ENCODE assay signal across 9 cellular contexts in genomic region chr10:88401671-88402347, GRCh38.
DNase-seq lines count a peak whose midpoint lies in the region; ATAC-seq, FAIRE-seq and TF ChIP-seq lines count a peak whose summit lies in the region.
"Had no signal": no experiment of that assay in that cellular context is flagged by ENCODE, and none has a peak within 500 bp of the region (broad histone marks: within the 10 kb centered on the region; RNA-seq: fewer than 3 reads in every experiment).

No MANE protein-coding gene starts in this region.

- H3K18ac ChIP-seq in IMR-90 (ENCODE audit: low read depth, low read length) = no peak overlapping the region

- H3K27ac ChIP-seq in IMR-90 (ENCODE audit: insufficient read depth, low read length) (no peak overlapping the region), VCaP (no peak overlapping the region)

- H2AFZ ChIP-seq in IMR-90 (replicated peaks; ENCODE audit: low read length, poor library complexity) = no peak overlapping the region

- TF ChIP-seq POLR2A in IMR-90 (IDR thresholded peaks at IDR 0.05; ENCODE audit: low read depth, low read length) = no peak

- H3K9ac ChIP-seq in IMR-90 (ENCODE audit: low read depth, low read length) = no peak overlapping the region

- FAIRE-seq in HTR-8/SVneo (lab: Jason Lieb, UNC) = no peak

- H2BK120ac ChIP-seq in IMR-90 (ENCODE audit: low read depth, low read length) = no peak overlapping the region

- no peak overlapping the region for H3K4me2 ChIP-seq in IMR-90 (ENCODE audit: low read depth, low read length)

- TF ChIP-seq CTCF in BJ (IDR thresholded peaks at IDR 0.05; ENCODE audit: insufficient read depth, low read depth, low read length) (peak; percentile 50; the same call in 1 of the 2 replicates), IMR-90 (conservative IDR thresholded peaks at IDR 0.05; ENCODE audit: low read depth, low read length) (peak; percentile 45), VCaP (conservative IDR thresholded peaks at IDR 0.05) (peak; percentile 68)

- no peak overlapping the region for H3K23ac ChIP-seq in IMR-90 (ENCODE audit: low read depth, low read length)

- H3K4me3 ChIP-seq in BJ (ENCODE audit: low read depth, low read length) (no peak overlapping the region), IMR-90 (ENCODE audit: insufficient read depth, low read depth, low read length) (no peak overlapping the region)

- in situ Hi-C loops in IMR-90 (cut with MboI; ENCODE audit: low sequenced_read_pairs) = no loop called here

- H3K36me3 ChIP-seq in BJ (ENCODE audit: control insufficient read depth, insufficient read depth, low read length) (no peaks in the 10 kb centered on the region), IMR-90 (ENCODE audit: control insufficient read depth, insufficient read depth, low read length) (no peaks in the 10 kb centered on the region)

- TF ChIP-seq RAD21 in IMR-90 (IDR thresholded peaks at IDR 0.05; ENCODE audit: low read length) = peak; percentile 35

- H2AK5ac ChIP-seq in IMR-90 (ENCODE audit: low read depth, low read length) = no peak overlapping the region

- H3K14ac ChIP-seq in IMR-90 (replicated peaks; ENCODE audit: low read depth, low read length) = no peak overlapping the region

- H4K8ac ChIP-seq in IMR-90 (ENCODE audit: low read depth in 2 of 2, low read length in 2 of 2) = no peak overlapping the region

- no peak overlapping the region for H2BK15ac ChIP-seq in IMR-90 (ENCODE audit: low read depth, low read length)

- H3K79me1 ChIP-seq in IMR-90 (ENCODE audit: low read depth in 1 of 2, low read length in 2 of 2) = no peaks in the 10 kb centered on the region

- POLR2A ChIA-PET in BJ (lab: Charles Lee) = no interaction called here
- POLR2A ChIA-PET in IMR-90 (lab: Charles Lee; ENCODE audit: unreplicated experiment) = no interaction called here

- intact Hi-C loops in IMR-90 (cut with micrococcal nuclease) = loop anchor here (5.0 kb wide), 1 partner anchor 150 kb away; no protein-coding TSS in a partner anchor

- no CpG with 5 or more reads among the region's 2 CpGs for WGBS in IMR-90 (ENCODE audit: extremely low coverage in 2 of 2, insufficient read length in 1 of 2), 2 experiments

- peak; percentile 77 for ATAC-seq in IMR-90 (ENCODE audit: low read depth)
- no peak for ATAC-seq in GM21717 (IDR thresholded peaks at IDR 0.05; ENCODE audit: unreplicated experiment)

- DNase-seq in BJ (ENCODE audit: low read depth) (no peak), IMR-90 (peak; percentile 35), kidney tubule cell (ENCODE audit: low spot score) (peak; percentile 17), RPMI8226 (no peak), HTR-8/SVneo (ENCODE audit: insufficient read length, low spot score) (no peak), activated T-cell treated with anti-CD3 and anti-CD28 coated beads for 4 hours (no peak)
- DNase-seq: effector CD8-positive, alpha-beta T cell had no signal

- dilution Hi-C loops in IMR-90 (cut with HindIII; ENCODE audit: low sequenced_read_pairs, unreplicated experiment) = no loop called here

- H3K4me1 ChIP-seq in IMR-90 (ENCODE audit: control insufficient read depth, insufficient read depth, low read length) = no peaks in the 10 kb centered on the region

- no TSS peak for BruUV-seq in IMR-90 (replicated peaks; lab: Mats Ljungman, UMichigan)

- H3K9me1 ChIP-seq in IMR-90 (ENCODE audit: insufficient read depth, low read length) = no peaks in the 10 kb centered on the region

- no peak overlapping the region for H3K4ac ChIP-seq in IMR-90 (ENCODE audit: low read depth, low read length)

- no peak overlapping the region for H4K91ac ChIP-seq in IMR-90 (ENCODE audit: insufficient read depth, low read depth, low read length)

- no peaks in the 10 kb centered on the region for H3K27me3 ChIP-seq in BJ (ENCODE audit: control insufficient read depth, insufficient read depth, low read length)
- H3K27me3 ChIP-seq in IMR-90 (ENCODE audit: control insufficient read depth, insufficient read depth, low read length) = no peaks in the 10 kb centered on the region

- H2BK5ac ChIP-seq in IMR-90 (ENCODE audit: low read depth, low read length, poor library complexity, severe bottlenecking) = no peak overlapping the region

- no peak overlapping the region for H3K56ac ChIP-seq in IMR-90 (ENCODE audit: extremely low read depth, insufficient read depth, low read length)

- no peak overlapping the region for H4K5ac ChIP-seq in IMR-90 (ENCODE audit: low read depth, low read length)

- no peaks in the 10 kb centered on the region for H3K9me3 ChIP-seq in IMR-90 (ENCODE audit: control insufficient read depth, insufficient read depth, low read length)

- H2AK9ac ChIP-seq in IMR-90 (replicated peaks; ENCODE audit: low read depth, low read length, poor library complexity) = no peak overlapping the region

- H2BK20ac ChIP-seq in IMR-90 (ENCODE audit: low read depth, low read length) = no peak overlapping the region

- no peaks in the 10 kb centered on the region for H4K20me1 ChIP-seq in IMR-90 (ENCODE audit: insufficient read depth, low read length)

- CTCF ChIA-PET in BJ (lab: Yijun Ruan, JAX) = interaction anchor here (0.7 to 4.2 kb wide), 4 partner anchors 15 to 153 kb away, joined by 3 to 19 read pairs (median 6); no protein-coding TSS in a partner anchor
- CTCF ChIA-PET in IMR-90 (lab: Yijun Ruan, JAX) = interaction anchor here (0.5 to 1.3 kb wide), 6 partner anchors 12 to 1444 kb away, joined by 3 read pairs; no protein-coding TSS in a partner anchor

TF ChIP-seq in IMR-90, 13 proteins besides CTCF, POLR2A, EP300 and RAD21:
- no peak for TF ChIP-seq RFX5 (IDR thresholded peaks at IDR 0.05; ENCODE audit: low read depth, low read length)
- no peak for TF ChIP-seq CEBPB (IDR thresholded peaks at IDR 0.05; ENCODE audit: low read depth, low read length)
- no peak for TF ChIP-seq BHLHE40 (IDR thresholded peaks at IDR 0.05; ENCODE audit: low read depth, low read length)
- TF ChIP-seq, protein P1, sequence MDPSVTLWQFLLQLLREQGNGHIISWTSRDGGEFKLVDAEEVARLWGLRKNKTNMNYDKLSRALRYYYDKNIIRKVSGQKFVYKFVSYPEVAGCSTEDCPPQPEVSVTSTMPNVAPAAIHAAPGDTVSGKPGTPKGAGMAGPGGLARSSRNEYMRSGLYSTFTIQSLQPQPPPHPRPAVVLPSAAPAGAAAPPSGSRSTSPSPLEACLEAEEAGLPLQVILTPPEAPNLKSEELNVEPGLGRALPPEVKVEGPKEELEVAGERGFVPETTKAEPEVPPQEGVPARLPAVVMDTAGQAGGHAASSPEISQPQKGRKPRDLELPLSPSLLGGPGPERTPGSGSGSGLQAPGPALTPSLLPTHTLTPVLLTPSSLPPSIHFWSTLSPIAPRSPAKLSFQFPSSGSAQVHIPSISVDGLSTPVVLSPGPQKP (IDR thresholded peaks at IDR 0.05; ENCODE audit: borderline replicate concordance, low read depth, low read length) = no peak
- TF ChIP-seq SMC3 (IDR thresholded peaks at IDR 0.05; ENCODE audit: low read depth, low read length) = no peak
- no peak for TF ChIP-seq NFE2L2 (IDR thresholded peaks at IDR 0.05; ENCODE audit: low read depth, low read length)
- TF ChIP-seq FOS (IDR thresholded peaks at IDR 0.05; ENCODE audit: low read depth, low read length) = no peak
- no peak for TF ChIP-seq MXI1 (IDR thresholded peaks at IDR 0.05; ENCODE audit: borderline replicate concordance, low read depth, low read length)
- TF ChIP-seq RCOR1 (IDR thresholded peaks at IDR 0.05; ENCODE audit: insufficient replicate concordance, low read length) = no peak
- TF ChIP-seq USF2 (IDR thresholded peaks at IDR 0.05; ENCODE audit: low read depth, low read length) = no peak
- TF ChIP-seq CHD1 (IDR thresholded peaks at IDR 0.05; ENCODE audit: low read depth, low read length) = no peak
- TF ChIP-seq MAFK (IDR thresholded peaks at IDR 0.05; ENCODE audit: low read depth, low read length) = no peak
TF ChIP-seq in IMR-90: peak in this region for 0.

Comparison
In these comparisons a context has a peak if more than half of its experiments do, and no peak if none do; other contexts are left out.
1. DNase-seq: peak in IMR-90 (single experiment) and kidney tubule cell (single experiment); none in BJ (single experiment), RPMI8226 (single experiment), HTR-8/SVneo (single experiment) and activated T-cell treated with anti-CD3 and anti-CD28 coated beads for 4 hours (single experiment).
2. Peak in every context shown above with its lines, with median percentiles within 50 percentile points of each other: CTCF ChIP-seq.